In genomic region chrX:43971966-43972961, GRCh38 we compare ENCODE assay signal across 10 cellular contexts. TPM values are rescaled to one million over a fixed set of nuclear protein-coding genes. Genes with fewer than 3 reads are reported as not detected.
A peak's percentile ranks its signal among the peaks of the same experiment; 100 is the strongest.
DNase-seq lines count a peak whose midpoint lies in the region; ATAC-seq and TF ChIP-seq lines count a peak whose summit lies in the region.
"Had no signal": no experiment of that assay in that cellular context is flagged by ENCODE, and none has a peak within 500 bp of the region (broad histone marks: within the 10 kb centered on the region; RNA-seq: fewer than 3 reads in every experiment).

No MANE protein-coding gene starts in this region.

- WGBS in mesendoderm (ENCODE audit: extremely low coverage, insufficient coverage, low lambda C conversion rate), result no CpG with 5 or more reads among the region's 19 CpGs

- H3K4me3 Mint-ChIP-seq in Calu3 (ENCODE audit: low read depth, unreplicated experiment), result peak overlapping the region; percentile 74
- no peak overlapping the region for H3K4me3 Mint-ChIP-seq in activated CD4-positive, alpha-beta memory T cell treated with anti-CD3 and anti-CD28 coated beads, Interleukin-2, amount 10 ng/mL, durations not matched to agents 7 days and 5 days

- no peak for DNase-seq in Calu3
- DNase-seq in SK-MEL-5 (ENCODE audit: low read depth, low spot score), result peak; percentile 7
- peak; percentile 35 for DNase-seq in fibroblast of peridontal ligament (ENCODE audit: extremely low read depth)
- peak; percentile 75 for DNase-seq in pons (ENCODE audit: low spot score)
- DNase-seq in activated CD4-positive, alpha-beta memory T cell treated with anti-CD3 and anti-CD28 coated beads, Interleukin-2, amount 10 ng/mL, durations not matched to agents 7 days and 5 days, result no peak
- no peak for DNase-seq in mucosa of descending colon
- no peak for DNase-seq in activated CD4-positive, CD25-positive, alpha-beta regulatory T cell treated with anti-CD3 and anti-CD28 coated beads, Interleukin-2, amount 50 U/mL, for 72 hours
- DNase-seq in mesendoderm, result no peak
- DNase-seq: activated B cell treated with CpG ODN at 0.5 μM for 24 hours had no signal

- no peak overlapping the region for H2BK15ac ChIP-seq in mesendoderm (replicated peaks; ENCODE audit: low read depth)

- H3K9ac ChIP-seq in mesendoderm (ENCODE audit: low read length), result no peak overlapping the region

- H3K79me1 ChIP-seq in mesendoderm (ENCODE audit: low read length), result no peaks in the 10 kb centered on the region

- POLR2A ChIA-PET in activated CD4-positive, alpha-beta memory T cell treated with anti-CD3 and anti-CD28 coated beads, Interleukin-2, amount 10 ng/mL, durations not matched to agents 7 days and 5 days (lab: Charles Lee), result no interaction called here

- no peak overlapping the region for H3K4me2 ChIP-seq in mesendoderm (ENCODE audit: low read length)

- H3K36me3 Mint-ChIP-seq in Calu3 (ENCODE audit: insufficient read depth, unreplicated experiment), result peaks cover 12% of the 10 kb centered on the region
- H3K36me3 Mint-ChIP-seq in activated CD4-positive, alpha-beta memory T cell treated with anti-CD3 and anti-CD28 coated beads, Interleukin-2, amount 10 ng/mL, durations not matched to agents 7 days and 5 days (ENCODE audit: low read depth), result no peaks in the 10 kb centered on the region

- in situ Hi-C loops in SK-MEL-5 (cut with HindIII; ENCODE audit: low pct_unique_long_range_greater_than_20kb, low sequenced_read_pairs), result no loop called here

- H3K27me3 Mint-ChIP-seq in Calu3 (ENCODE audit: unreplicated experiment), result no peaks in the 10 kb centered on the region
- H3K27me3 Mint-ChIP-seq in activated CD4-positive, alpha-beta memory T cell treated with anti-CD3 and anti-CD28 coated beads, Interleukin-2, amount 10 ng/mL, durations not matched to agents 7 days and 5 days, result peaks cover 11% of the 10 kb centered on the region

- H3K4me3 ChIP-seq in mucosa of descending colon, result no peak overlapping the region
- no peak overlapping the region for H3K4me3 ChIP-seq in mesendoderm (ENCODE audit: low read length)

- H3K18ac ChIP-seq in mesendoderm (ENCODE audit: low read length), result no peak overlapping the region

- H3K27ac Mint-ChIP-seq in Calu3 (ENCODE audit: unreplicated experiment), result no peak overlapping the region
- no peak overlapping the region for H3K27ac Mint-ChIP-seq in activated CD4-positive, alpha-beta memory T cell treated with anti-CD3 and anti-CD28 coated beads, Interleukin-2, amount 10 ng/mL, durations not matched to agents 7 days and 5 days
- H3K27ac Mint-ChIP-seq: activated B cell treated with CpG ODN at 0.5 μM for 24 hours had no signal

- H2BK5ac ChIP-seq in mesendoderm (ENCODE audit: low read length), result no peak overlapping the region

- peaks cover 31% of the 10 kb centered on the region for H3K4me1 Mint-ChIP-seq in Calu3 (ENCODE audit: low read depth, unreplicated experiment)
- peaks cover 8% of the 10 kb centered on the region for H3K4me1 Mint-ChIP-seq in activated CD4-positive, alpha-beta memory T cell treated with anti-CD3 and anti-CD28 coated beads, Interleukin-2, amount 10 ng/mL, durations not matched to agents 7 days and 5 days

- no peak for TF ChIP-seq CTCF in Calu3 (IDR thresholded peaks at IDR 0.05; ENCODE audit: unreplicated experiment)
- TF ChIP-seq CTCF in mucosa of descending colon (IDR thresholded peaks at IDR 0.05), result no peak

- intact Hi-C loops in Calu3 (cut with micrococcal nuclease; ENCODE audit: unreplicated experiment), result loop anchor here (5.0 to 10.0 kb wide), 3 partner anchors 40 to 203 kb away; no protein-coding TSS in a partner anchor
- intact Hi-C loops in mucosa of descending colon (cut with DNase I, micrococcal nuclease), result no loop called here

- H3K4ac ChIP-seq in mesendoderm (ENCODE audit: low read depth, low read length), result no peak overlapping the region

- H3K4me1 ChIP-seq in mucosa of descending colon (ENCODE audit: low read depth) (peaks cover 4% of the 10 kb centered on the region), mesendoderm (ENCODE audit: control insufficient read depth, low read depth, low read length) (no peaks in the 10 kb centered on the region)

- no peak overlapping the region for H3K23ac ChIP-seq in mesendoderm (ENCODE audit: low read length)

- H3K27me3 ChIP-seq in mesendoderm (ENCODE audit: insufficient read depth, low read length, poor library complexity), result no peaks in the 10 kb centered on the region

- no peaks in the 10 kb centered on the region for H3K36me3 ChIP-seq in mucosa of descending colon (ENCODE audit: low read depth)
- no peaks in the 10 kb centered on the region for H3K36me3 ChIP-seq in mesendoderm (ENCODE audit: control insufficient read depth, insufficient read depth, low read length)

- H2AK5ac ChIP-seq in mesendoderm (ENCODE audit: low read length), result no peak overlapping the region

- no peaks in the 10 kb centered on the region for H3K9me3 Mint-ChIP-seq in Calu3 (ENCODE audit: low read depth, unreplicated experiment)
- H3K9me3 Mint-ChIP-seq in activated CD4-positive, alpha-beta memory T cell treated with anti-CD3 and anti-CD28 coated beads, Interleukin-2, amount 10 ng/mL, durations not matched to agents 7 days and 5 days, result no peaks in the 10 kb centered on the region
- H3K9me3 Mint-ChIP-seq: activated B cell treated with CpG ODN at 0.5 μM for 24 hours had no signal

- no TSS peak for BruUV-seq in Calu3 (replicated peaks; lab: Mats Ljungman, UMichigan)

- no peaks in the 10 kb centered on the region for H3K9me3 ChIP-seq in mucosa of descending colon

- H3K27ac ChIP-seq in mesendoderm (ENCODE audit: low read depth, low read length), result no peak overlapping the region

- CTCF ChIA-PET in Calu3 (lab: Charles Lee), result interaction anchor here (1.2 kb wide), 1 partner anchor 14 kb away, joined by 4 read pairs; no protein-coding TSS in a partner anchor
- CTCF ChIA-PET in activated CD4-positive, alpha-beta memory T cell treated with anti-CD3 and anti-CD28 coated beads, Interleukin-2, amount 10 ng/mL, durations not matched to agents 7 days and 5 days (lab: Charles Lee), result no interaction called here

- no peak overlapping the region for H3K56ac ChIP-seq in mesendoderm (ENCODE audit: low read length)

- ATAC-seq in mucosa of descending colon, result no peak

- no peak overlapping the region for H2BK120ac ChIP-seq in mesendoderm (ENCODE audit: low read depth, low read length)

- no peak overlapping the region for H4K5ac ChIP-seq in mesendoderm (ENCODE audit: low read length)

- no peak overlapping the region for H4K8ac ChIP-seq in mesendoderm (ENCODE audit: low read depth, low read length)

- no peaks in the 10 kb centered on the region for H3K79me2 ChIP-seq in mesendoderm (ENCODE audit: control insufficient read depth, insufficient read depth, low read length)

RNA-seq across cellular contexts. Expression of gene NDP, which starts 0.9 kb away (rescaled TPM):
- total RNA-seq in Calu3 (2022), result 0.86 and 1.5 TPM in 2 replicates
- total RNA-seq in SK-MEL-5 (2014; rRNA removed; shearing (Covaris generic)), result not detected in 2 replicates
- polyA plus RNA-seq in SK-MEL-5 (2015; cell fraction: cytosol; rRNA removed), result not detected in 2 replicates
- polyA plus RNA-seq in SK-MEL-5 (2015; cell fraction: nucleus; rRNA removed), result not detected in 2 replicates
- total RNA-seq in activated CD4-positive, alpha-beta memory T cell treated with anti-CD3 and anti-CD28 coated beads, Interleukin-2, amount 10 ng/mL, durations not matched to agents 7 days and 5 days, result not detected
- not detected for total RNA-seq in mucosa of descending colon
- polyA plus RNA-seq in mesendoderm (2013, experiment 1 of 2), result 0.07 TPM
- polyA plus RNA-seq in mesendoderm (2013, experiment 2 of 2), result 0.11 TPM
- total RNA-seq: activated B cell treated with CpG ODN at 0.5 μM for 24 hours, mesenteric fat pad had no signal

Comparison
In these comparisons a context has a peak if more than half of its experiments do, and no peak if none do; other contexts are left out.
1. DNase-seq: peak in SK-MEL-5 (single experiment), fibroblast of peridontal ligament (single experiment) and pons (single experiment); none in Calu3 (single experiment), activated CD4-positive, alpha-beta memory T cell treated with anti-CD3 and anti-CD28 coated beads, Interleukin-2, amount 10 ng/mL, durations not matched to agents 7 days and 5 days (single experiment), mucosa of descending colon (0 of 3), activated CD4-positive, CD25-positive, alpha-beta regulatory T cell treated with anti-CD3 and anti-CD28 coated beads, Interleukin-2, amount 50 U/mL, for 72 hours (single experiment) and mesendoderm (single experiment).